ENCODE assay signal across 9 cellular contexts in the genomic region with DNA sequence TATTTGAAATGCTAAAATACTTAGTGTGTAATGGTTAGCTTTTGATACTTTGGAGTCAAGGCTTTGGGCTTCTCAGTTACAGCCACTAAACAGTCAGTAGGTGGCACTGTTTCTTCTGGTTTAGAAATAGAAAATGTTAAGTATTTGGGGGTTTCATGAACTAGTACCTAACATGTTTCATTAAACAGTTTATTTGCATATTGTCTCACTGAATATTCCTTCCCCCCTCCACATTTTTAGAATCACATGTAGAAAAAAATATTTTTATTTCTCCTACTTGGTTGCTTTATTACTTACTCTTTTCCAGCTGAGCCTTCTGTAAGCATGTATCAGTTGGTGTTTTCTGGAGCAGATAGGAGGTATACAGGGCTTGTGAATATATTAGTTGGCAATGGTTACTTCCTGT. TPM values are rescaled to one million over a fixed set of nuclear protein-coding genes. Genes with fewer than 3 reads are reported as not detected.
DNase-seq lines count a peak whose midpoint lies in the region; ATAC-seq and TF ChIP-seq lines count a peak whose summit lies in the region.
"Had no signal": no experiment of that assay in that cellular context is flagged by ENCODE, and none has a peak within 500 bp of the region (broad histone marks: within the 10 kb centered on the region; RNA-seq: fewer than 3 reads in every experiment).

No MANE protein-coding gene starts in this region.

- no peaks in the 10 kb centered on the region for H3K36me3 ChIP-seq in PC-9 (ENCODE audit: low read depth)

- H3K4me1 Mint-ChIP-seq in neural crest cell = no peaks in the 10 kb centered on the region

- no peak overlapping the region for H3K4me3 ChIP-seq in PC-9
- no peak overlapping the region for H3K4me3 ChIP-seq in epithelial cell of proximal tubule (ENCODE audit: low read depth, low read length)

- no peaks in the 10 kb centered on the region for H3K27me3 ChIP-seq in PC-9 (ENCODE audit: insufficient read depth, low read depth)

- POLR2A ChIA-PET in PC-9 (lab: Charles Lee; ENCODE audit: unreplicated experiment) = no interaction called here

- H3K27ac ChIP-seq in PC-9 = no peak overlapping the region

- DNase-seq in NCI-H2196 (lab: John Stamatoyannopoulos, UW; ENCODE audit: unreplicated experiment) (peak; percentile 29), NCI-H2196 treated with DMSO at 0.1 percent for 48 hours (lab: John Stamatoyannopoulos, UW; ENCODE audit: unreplicated experiment) (no peak), PC-9 (no peak), epithelial cell of proximal tubule (ENCODE audit: low read depth) (peak; percentile 23), neural crest cell (ENCODE audit: low read depth, low spot score) (no peak), NCI-H128 (lab: John Stamatoyannopoulos, UW; ENCODE audit: unreplicated experiment) (no peak)

- H4K20me1 ChIP-seq in PC-9 (ENCODE audit: insufficient read depth) = peaks cover 12% of the 10 kb centered on the region; the same call in 1 of the 2 replicates

- BruUV-seq in PC-9 (replicated peaks; lab: Mats Ljungman, UMichigan) = no TSS peak

- intact Hi-C loops in PC-9 (cut with micrococcal nuclease; ENCODE audit: unreplicated experiment) = loop anchor here (1.0 kb wide), 1 partner anchor 319 kb away; no protein-coding TSS in a partner anchor

- no peaks in the 10 kb centered on the region for H3K4me1 ChIP-seq in PC-9 (replicated peaks; ENCODE audit: insufficient read depth)

- no peak overlapping the region for H3K4me2 ChIP-seq in PC-9

- CTCF ChIA-PET in PC-9 (lab: Charles Lee) = no interaction called here

- no peaks in the 10 kb centered on the region for H3K27me3 Mint-ChIP-seq in neural crest cell (ENCODE audit: low read depth)
- H3K27me3 Mint-ChIP-seq: central memory CD8-positive, alpha-beta T cell had no signal

- H3K36me3 Mint-ChIP-seq in neural crest cell (ENCODE audit: low read depth) = no peaks in the 10 kb centered on the region

- H3K79me2 ChIP-seq in PC-9 (ENCODE audit: low read depth) = 0 out of 2 replicates have a peak, but pooled peaks cover 11% of the 10 kb centered on the region

- ATAC-seq in GM21360 (IDR thresholded peaks at IDR 0.05; ENCODE audit: unreplicated experiment) (peak; percentile 90), HG03460 (IDR thresholded peaks at IDR 0.05; ENCODE audit: unreplicated experiment) (peak; percentile 87)

- H3K9me3 Mint-ChIP-seq in neural crest cell = no peaks in the 10 kb centered on the region
- H3K9me3 Mint-ChIP-seq: central memory CD8-positive, alpha-beta T cell had no signal

- no peak overlapping the region for H3K27ac Mint-ChIP-seq in neural crest cell (ENCODE audit: unreplicated experiment)

- H3K9me3 ChIP-seq in PC-9 (ENCODE audit: insufficient read depth, low read depth) = no peaks in the 10 kb centered on the region

- no peak overlapping the region for H3K4me3 Mint-ChIP-seq in neural crest cell
- H3K4me3 Mint-ChIP-seq: central memory CD8-positive, alpha-beta T cell had no signal

- TF ChIP-seq CTCF in PC-9 (conservative IDR thresholded peaks at IDR 0.05) (peak; percentile 83), epithelial cell of proximal tubule (conservative IDR thresholded peaks at IDR 0.05; ENCODE audit: low read depth, low read length) (peak; percentile 87), neural crest cell (conservative IDR thresholded peaks at IDR 0.05) (peak; percentile 89)

- peaks cover 4% of the 10 kb centered on the region; the same call in 1 of the 2 replicates for H3F3A ChIP-seq in PC-9 (ENCODE audit: insufficient read depth, low read depth)

- H3K9me2 ChIP-seq in PC-9 (ENCODE audit: insufficient read depth) = no peaks in the 10 kb centered on the region

- no peak overlapping the region for H2AFZ ChIP-seq in PC-9

RNA-seq across cellular contexts. Expression of a gene that starts 48.0 kb away (rescaled TPM):
- total RNA-seq in PC-9 (2021) (37.1 and 47.1 TPM in 2 replicates), epithelial cell of proximal tubule (6.6 and 20.5 TPM in 2 replicates), neural crest cell (48.2 and 52.9 TPM in 2 replicates)

RNA-seq across cellular contexts. Expression of a gene that starts 56.9 kb away (rescaled TPM):
- total RNA-seq in PC-9 (2021) = 17.7 and 20.8 TPM in 2 replicates
- total RNA-seq in epithelial cell of proximal tubule = 23.2 and 44.3 TPM in 2 replicates
- 32.2 and 34.5 TPM in 2 replicates for total RNA-seq in neural crest cell

Comparison
In these comparisons a context has a peak if more than half of its experiments do, and no peak if none do; other contexts are left out.
1. DNase-seq: peak in NCI-H2196 (single experiment) and epithelial cell of proximal tubule (single experiment); none in NCI-H2196 treated with DMSO at 0.1 percent for 48 hours (single experiment), PC-9 (0 of 2), neural crest cell (single experiment) and NCI-H128 (single experiment).
2. Peak in every context shown above with its lines, with median percentiles within 50 percentile points of each other: CTCF ChIP-seq.